In genomic region chr13:23695711-23696512, GRCh38 we compare ENCODE assay signal across 7 cellular contexts.
DNase-seq lines count a peak whose midpoint lies in the region; ATAC-seq and TF ChIP-seq lines count a peak whose summit lies in the region.

No MANE protein-coding gene starts in this region.

- H3K4me3 ChIP-seq in HUES64 (ENCODE audit: low read length) (no peak overlapping the region), lung (no peak overlapping the region)

- H3K36me3 ChIP-seq in HUES64 (ENCODE audit: insufficient read depth, low read length) (no peaks in the 10 kb centered on the region), lung (ENCODE audit: control insufficient read depth in 2 of 2, insufficient read depth in 2 of 2, low read length in 2 of 2) (no peaks in the 10 kb centered on the region)

- H3K27ac Mint-ChIP-seq in activated T-helper 1 cell treated with anti-CD3 and anti-CD28 coated beads, Interleukin-12 subunit alpha, Interleukin-12 subunit beta, Interleukin-2, Interleukin-4 antibody, amounts not matched to agents 30 ng/mL and 10 ng/mL and 1 ng/mL, durations not matched to agents 14 hours and 24 hours and 36 hours, result peak overlapping the region; percentile 56
- H3K27ac Mint-ChIP-seq in stimulated activated naive CD8-positive, alpha-beta T cell treated with anti-CD3 and anti-CD28 coated beads, Interleukin-15, Interleukin-2, amounts not matched to agents 100 ng/mL and 50 ng/mL, for 24 hours, result peak overlapping the region; percentile 94

- no peak for TF ChIP-seq CTCF in lung (IDR thresholded peaks at IDR 0.05; ENCODE audit: control extremely low read depth, extremely low read depth)

- H3K4me1 ChIP-seq in HUES64 (ENCODE audit: insufficient read depth, low read length), result peaks cover 11% of the 10 kb centered on the region
- peaks cover 0 to 3% of the 10 kb centered on the region in 2 donors for H3K4me1 ChIP-seq in lung (ENCODE audit: control insufficient read depth in 2 of 2, insufficient read depth in 2 of 2, low read length in 2 of 2)

- H3K27ac ChIP-seq in HUES64 (ENCODE audit: low read depth, low read length) (peak overlapping the region; percentile 62), lung (ENCODE audit: low read depth in 1 of 2, low read length in 1 of 2) (no peak overlapping the region), caudate nucleus (ENCODE audit: low read depth, low read length) (no peak overlapping the region)

- 90% methylated on average over 48 of the region's 48 CpGs for WGBS in HUES64
- 50 to 71% methylated on average over 48 of the region's 48 CpGs for WGBS in lung, 2 donors

- DNase-seq in activated T-helper 1 cell treated with anti-CD3 and anti-CD28 coated beads, Interleukin-12 subunit alpha, Interleukin-12 subunit beta, Interleukin-2, Interleukin-4 antibody, amounts not matched to agents 30 ng/mL and 10 ng/mL and 1 ng/mL, durations not matched to agents 14 hours and 24 hours and 36 hours (ENCODE audit: low spot score), result peak; percentile 37
- DNase-seq in lung (ENCODE audit: low spot score), result no peak
- no peak for DNase-seq in NCI-H146 treated with DMSO at 0.1 percent for 48 hours (lab: John Stamatoyannopoulos, UW; ENCODE audit: unreplicated experiment)
- DNase-seq in caudate nucleus (lab: John Stamatoyannopoulos, UW), result no peak

- H3K9me3 Mint-ChIP-seq in activated T-helper 1 cell treated with anti-CD3 and anti-CD28 coated beads, Interleukin-12 subunit alpha, Interleukin-12 subunit beta, Interleukin-2, Interleukin-4 antibody, amounts not matched to agents 30 ng/mL and 10 ng/mL and 1 ng/mL, durations not matched to agents 14 hours and 24 hours and 36 hours, result no peaks in the 10 kb centered on the region
- H3K9me3 Mint-ChIP-seq in stimulated activated naive CD8-positive, alpha-beta T cell treated with anti-CD3 and anti-CD28 coated beads, Interleukin-15, Interleukin-2, amounts not matched to agents 100 ng/mL and 50 ng/mL, for 24 hours, result no peaks in the 10 kb centered on the region

- H3K4me1 Mint-ChIP-seq in activated T-helper 1 cell treated with anti-CD3 and anti-CD28 coated beads, Interleukin-12 subunit alpha, Interleukin-12 subunit beta, Interleukin-2, Interleukin-4 antibody, amounts not matched to agents 30 ng/mL and 10 ng/mL and 1 ng/mL, durations not matched to agents 14 hours and 24 hours and 36 hours (ENCODE audit: low read depth), result peaks cover 11% of the 10 kb centered on the region
- peaks cover 12% of the 10 kb centered on the region for H3K4me1 Mint-ChIP-seq in stimulated activated naive CD8-positive, alpha-beta T cell treated with anti-CD3 and anti-CD28 coated beads, Interleukin-15, Interleukin-2, amounts not matched to agents 100 ng/mL and 50 ng/mL, for 24 hours (ENCODE audit: low read depth)

- intact Hi-C loops in activated T-helper 1 cell treated with anti-CD3 and anti-CD28 coated beads, Interleukin-12 subunit alpha, Interleukin-12 subunit beta, Interleukin-2, Interleukin-4 antibody, amounts not matched to agents 30 ng/mL and 10 ng/mL and 1 ng/mL, durations not matched to agents 14 hours and 24 hours and 36 hours (cut with micrococcal nuclease), result no loop called here

- peak overlapping the region; percentile 66 for H3K4me3 Mint-ChIP-seq in activated T-helper 1 cell treated with anti-CD3 and anti-CD28 coated beads, Interleukin-12 subunit alpha, Interleukin-12 subunit beta, Interleukin-2, Interleukin-4 antibody, amounts not matched to agents 30 ng/mL and 10 ng/mL and 1 ng/mL, durations not matched to agents 14 hours and 24 hours and 36 hours
- H3K4me3 Mint-ChIP-seq in stimulated activated naive CD8-positive, alpha-beta T cell treated with anti-CD3 and anti-CD28 coated beads, Interleukin-15, Interleukin-2, amounts not matched to agents 100 ng/mL and 50 ng/mL, for 24 hours, result peak overlapping the region; percentile 72

- ATAC-seq in GM19467 (IDR thresholded peaks at IDR 0.05; ENCODE audit: unreplicated experiment) (peak; percentile 77), lung (ENCODE audit: insufficient read depth, low FRiP score) (peak; percentile 14)

- no peaks in the 10 kb centered on the region for H3K9me3 ChIP-seq in HUES64 (ENCODE audit: insufficient read depth, low read depth, low read length)
- H3K9me3 ChIP-seq in lung (ENCODE audit: control insufficient read depth in 2 of 2, insufficient read depth in 1 of 2, low read length in 1 of 2), result no peaks in the 10 kb centered on the region

- peaks cover 2% of the 10 kb centered on the region for H3K36me3 Mint-ChIP-seq in activated T-helper 1 cell treated with anti-CD3 and anti-CD28 coated beads, Interleukin-12 subunit alpha, Interleukin-12 subunit beta, Interleukin-2, Interleukin-4 antibody, amounts not matched to agents 30 ng/mL and 10 ng/mL and 1 ng/mL, durations not matched to agents 14 hours and 24 hours and 36 hours (ENCODE audit: low read depth)
- no peaks in the 10 kb centered on the region for H3K36me3 Mint-ChIP-seq in stimulated activated naive CD8-positive, alpha-beta T cell treated with anti-CD3 and anti-CD28 coated beads, Interleukin-15, Interleukin-2, amounts not matched to agents 100 ng/mL and 50 ng/mL, for 24 hours (ENCODE audit: low read depth)

- H3K27me3 ChIP-seq in HUES64 (ENCODE audit: insufficient read depth, low read length) (no peaks in the 10 kb centered on the region), lung (ENCODE audit: control insufficient read depth, insufficient read depth) (no peaks in the 10 kb centered on the region)

- H3K9ac ChIP-seq in HUES64 (ENCODE audit: low read depth, low read length), result no peak overlapping the region

- H3K27me3 Mint-ChIP-seq in activated T-helper 1 cell treated with anti-CD3 and anti-CD28 coated beads, Interleukin-12 subunit alpha, Interleukin-12 subunit beta, Interleukin-2, Interleukin-4 antibody, amounts not matched to agents 30 ng/mL and 10 ng/mL and 1 ng/mL, durations not matched to agents 14 hours and 24 hours and 36 hours (ENCODE audit: insufficient read depth), result peaks cover 6% of the 10 kb centered on the region
- H3K27me3 Mint-ChIP-seq in stimulated activated naive CD8-positive, alpha-beta T cell treated with anti-CD3 and anti-CD28 coated beads, Interleukin-15, Interleukin-2, amounts not matched to agents 100 ng/mL and 50 ng/mL, for 24 hours, result no peaks in the 10 kb centered on the region
